In genomic region chr5:138553437-138554095, GRCh38 we compare ENCODE assay signal across 1 cellular context.
TF ChIP-seq lines count a peak whose summit lies in the region.

No MANE protein-coding gene starts in this region.

TF ChIP-seq in endothelial cell of umbilical vein, 7 proteins besides CTCF, POLR2A, EP300 and RAD21:
- TF ChIP-seq JUN (IDR thresholded peaks at IDR 0.05; ENCODE audit: borderline replicate concordance, insufficient read depth, insufficient read length, low read depth) (no peak), MAX (IDR thresholded peaks at IDR 0.05; ENCODE audit: insufficient read depth, insufficient read length) (no peak), EZH2 (IDR thresholded peaks at IDR 0.05; ENCODE audit: borderline replicate concordance, low read depth, low read length, severe bottlenecking) (no peak), POLR2AphosphoS5 (IDR thresholded peaks at IDR 0.05; ENCODE audit: insufficient read depth, low read depth, low read length) (peak; percentile 50), GATA2 (IDR thresholded peaks at IDR 0.05; ENCODE audit: insufficient read depth, insufficient read length, low read depth, low read length) (no peak)
